Comparison of ENCODE assay signal across 16 cellular contexts in genomic region chr6:158783851-158784250, GRCh38. TPM values are rescaled to one million over a fixed set of nuclear protein-coding genes. Genes with fewer than 3 reads are reported as not detected.
DNase-seq lines count a peak whose midpoint lies in the region; FAIRE-seq and TF ChIP-seq lines count a peak whose summit lies in the region.
"Had no signal": no experiment of that assay in that cellular context is flagged by ENCODE, and none has a peak within 500 bp of the region (broad histone marks: within the 10 kb centered on the region; RNA-seq: fewer than 3 reads in every experiment).

No MANE protein-coding gene starts in this region.

- H3K27ac ChIP-seq in endothelial cell of umbilical vein (ENCODE audit: insufficient read depth, low read depth, low read length), result peak overlapping the region; percentile 47
- H3K27ac ChIP-seq in smooth muscle cell (ENCODE audit: low read depth), result peak overlapping the region; percentile 53
- H3K27ac ChIP-seq: upper lobe of right lung had no signal

- no peaks in the 10 kb centered on the region for H3K9me1 ChIP-seq in endothelial cell of umbilical vein (replicated peaks; ENCODE audit: control insufficient read depth, extremely low read depth, insufficient read depth, low read length)

- H3K79me2 ChIP-seq in endothelial cell of umbilical vein (ENCODE audit: control insufficient read depth, insufficient read depth, low read length) (no peaks in the 10 kb centered on the region), smooth muscle cell (ENCODE audit: low read depth) (peaks cover 5% of the 10 kb centered on the region)

- H3K9me3 Mint-ChIP-seq in IgD-negative memory B cell, result no peaks in the 10 kb centered on the region
- H3K9me3 Mint-ChIP-seq: activated naive CD4-positive, alpha-beta T cell treated with anti-CD3 and anti-CD28 coated beads for 36 hours; CD14-positive monocyte; nephron had no signal

- H3K4me2 ChIP-seq in endothelial cell of umbilical vein (ENCODE audit: insufficient read depth, low read length), result no peak overlapping the region
- H3K4me2 ChIP-seq in smooth muscle cell, result no peak overlapping the region

- intact Hi-C loops in endothelial cell of umbilical vein (cut with micrococcal nuclease), result loop anchor here (1.0 to 10.0 kb wide), 2 partner anchors 33 to 79 kb away; no protein-coding TSS in a partner anchor

- CTCF ChIA-PET in endothelial cell of umbilical vein (lab: Charles Lee), result no interaction called here

- no TSS peak for BruUV-seq in endothelial cell of umbilical vein (replicated peaks; lab: Mats Ljungman, UMichigan)

- no peak for TF ChIP-seq CTCF in endothelial cell of umbilical vein (IDR thresholded peaks at IDR 0.05; ENCODE audit: extremely low read depth in 1 of 2, insufficient read depth in 1 of 2, low read depth in 1 of 2, low read length in 2 of 2)
- TF ChIP-seq CTCF in smooth muscle cell (IDR thresholded peaks at IDR 0.05; ENCODE audit: borderline replicate concordance, insufficient read depth, poor library complexity, severe bottlenecking), result no peak

- H3K9me3 ChIP-seq in endothelial cell of umbilical vein (replicated peaks; ENCODE audit: control insufficient read depth, insufficient read depth, low read length) (no peaks in the 10 kb centered on the region), smooth muscle cell (replicated peaks; ENCODE audit: low read depth) (no peaks in the 10 kb centered on the region)
- H3K9me3 ChIP-seq: upper lobe of right lung had no signal

- H4K20me1 ChIP-seq in endothelial cell of umbilical vein (replicated peaks; ENCODE audit: control insufficient read depth, extremely low read depth, insufficient read depth, low read length) (no peaks in the 10 kb centered on the region), smooth muscle cell (ENCODE audit: low read depth) (peaks cover 6% of the 10 kb centered on the region)

- dilution Hi-C loops in endothelial cell of umbilical vein (cut with MboI; ENCODE audit: extremely low pct_ligation_motif_present, low sequenced_read_pairs), result no loop called here

- no peaks in the 10 kb centered on the region for H3K27me3 Mint-ChIP-seq in IgD-negative memory B cell

- TF ChIP-seq POLR2A in endothelial cell of umbilical vein (IDR thresholded peaks at IDR 0.05; ENCODE audit: low read depth, low read length), result no peak

- no peaks in the 10 kb centered on the region for H3F3A ChIP-seq in smooth muscle cell (ENCODE audit: low read depth)

- H2AFZ ChIP-seq in endothelial cell of umbilical vein (ENCODE audit: low read depth, low read length), result no peak overlapping the region
- H2AFZ ChIP-seq in smooth muscle cell (ENCODE audit: low read depth), result no peak overlapping the region

- peaks cover 12% of the 10 kb centered on the region for H3K4me1 ChIP-seq in endothelial cell of umbilical vein (ENCODE audit: control insufficient read depth, extremely low read depth, insufficient read depth, low read length)
- H3K4me1 ChIP-seq in smooth muscle cell (ENCODE audit: low read depth), result no peaks in the 10 kb centered on the region

- H3K4me3 ChIP-seq in endothelial cell of umbilical vein (replicated peaks in 1 of 3; ENCODE audit: insufficient read depth in 1 of 3, low read depth in 1 of 3, low read length in 3 of 3) (no peak overlapping the region), smooth muscle cell (no peak overlapping the region)
- H3K4me3 ChIP-seq: lung, upper lobe of right lung had no signal

- H3K36me3 Mint-ChIP-seq in IgD-negative memory B cell, result peaks cover 11% of the 10 kb centered on the region

- H3K27me3 ChIP-seq in endothelial cell of umbilical vein (ENCODE audit: control insufficient read depth in 2 of 2, insufficient read depth in 2 of 2, low read length in 2 of 2) (no peaks in the 10 kb centered on the region), smooth muscle cell (ENCODE audit: low read depth) (no peaks in the 10 kb centered on the region)
- H3K27me3 ChIP-seq: upper lobe of right lung had no signal

- H3K4me3 Mint-ChIP-seq in IgD-negative memory B cell, result peak overlapping the region in 3 of 4 donors; percentile 28 to 63 (median 60)
- H3K4me3 Mint-ChIP-seq: activated naive CD4-positive, alpha-beta T cell treated with anti-CD3 and anti-CD28 coated beads for 36 hours; CD14-positive monocyte; nephron had no signal

- H3K9ac ChIP-seq in endothelial cell of umbilical vein (replicated peaks; ENCODE audit: extremely low read depth, insufficient read depth, low read length) (no peak overlapping the region), smooth muscle cell (ENCODE audit: low read depth) (no peak overlapping the region)

- H3K36me3 ChIP-seq in endothelial cell of umbilical vein (ENCODE audit: control insufficient read depth in 2 of 2, extremely low read depth in 1 of 2, insufficient read depth in 2 of 2, low read length in 2 of 2), result peaks cover 21 to 29% of the 10 kb centered on the region in 2 experiments
- no peaks in the 10 kb centered on the region for H3K36me3 ChIP-seq in smooth muscle cell (ENCODE audit: low read depth)

- POLR2A ChIA-PET in endothelial cell of umbilical vein (lab: Charles Lee), result no interaction called here

- peak overlapping the region; percentile 73 to 99 (median 96) for H3K27ac Mint-ChIP-seq in IgD-negative memory B cell

- peaks cover 13 to 34% (median 18%) of the 10 kb centered on the region in 3 donors for H3K4me1 Mint-ChIP-seq in IgD-negative memory B cell
- H3K4me1 Mint-ChIP-seq: CD14-positive monocyte had no signal

- peak; percentile 29 for DNase-seq in activated CD8-positive, alpha-beta memory T cell treated with anti-CD3 and anti-CD28 coated beads, Interleukin-2, amount 50 U/mL, for 48 hours
- no peak for DNase-seq in activated CD8-positive, alpha-beta memory T cell treated with anti-CD3 and anti-CD28 coated beads for 24 hours
- DNase-seq in endothelial cell of umbilical vein (ENCODE audit: low read depth, low spot score), result no peak
- no peak for DNase-seq in smooth muscle cell (lab: John Stamatoyannopoulos, UW; ENCODE audit: unreplicated experiment)
- no peak for DNase-seq in NCI-H2081 (lab: John Stamatoyannopoulos, UW)
- DNase-seq in NCI-H526 treated with DMSO at 0.1 percent for 48 hours (lab: John Stamatoyannopoulos, UW), result no peak
- DNase-seq in NCI-H1694 treated with DMSO at 0.1 percent for 48 hours (lab: John Stamatoyannopoulos, UW), result no peak
- DNase-seq: activated naive CD4-positive, alpha-beta T cell treated with anti-CD3 and anti-CD28 coated beads for 36 hours; DMS79; NCI-H146; upper lobe of right lung had no signal

- peak; percentile 4 for FAIRE-seq in endothelial cell of umbilical vein (lab: Jason Lieb, UNC)
- FAIRE-seq: H54 had no signal

- WGBS in smooth muscle cell (ENCODE audit: low lambda C conversion rate), result 72% methylated on average over 5 of the region's 5 CpGs

TF ChIP-seq in endothelial cell of umbilical vein, 7 proteins besides CTCF, POLR2A, EP300 and RAD21:
- no peak for TF ChIP-seq MYC (IDR thresholded peaks at IDR 0.05; ENCODE audit: low read depth, low read length)
- TF ChIP-seq GATA2 (IDR thresholded peaks at IDR 0.05; ENCODE audit: insufficient read depth, insufficient read length, low read depth, low read length), result no peak
- no peak for TF ChIP-seq JUN (IDR thresholded peaks at IDR 0.05; ENCODE audit: borderline replicate concordance, insufficient read depth, insufficient read length, low read depth)
- no peak for TF ChIP-seq FOS (IDR thresholded peaks at IDR 0.05; ENCODE audit: borderline replicate concordance, insufficient read depth, low read length)
- TF ChIP-seq MAX (IDR thresholded peaks at IDR 0.05; ENCODE audit: insufficient read depth, insufficient read length), result no peak
- TF ChIP-seq EZH2 (IDR thresholded peaks at IDR 0.05; ENCODE audit: borderline replicate concordance, low read depth, low read length, severe bottlenecking), result no peak
- TF ChIP-seq POLR2AphosphoS5 (IDR thresholded peaks at IDR 0.05; ENCODE audit: insufficient read depth, low read depth, low read length), result no peak

RNA-seq across cellular contexts. Expression of gene EZR, which starts 35.3 kb away (rescaled TPM):
- polyA plus RNA-seq in IgD-negative memory B cell (588 TPM), endothelial cell of umbilical vein (54.5 and 58.5 TPM in 2 replicates), smooth muscle cell (55.0 and 190 TPM in 2 replicates)
- total RNA-seq in endothelial cell of umbilical vein (105 and 108 TPM in 2 replicates), smooth muscle cell (98.4 and 113 TPM in 2 replicates)
- 61.7 and 70.4 TPM in 2 replicates for polyA plus RNA-seq in endothelial cell of umbilical vein (2011; cell fraction: cytosol; rRNA removed)
- 99.6 and 120 TPM in 2 replicates for polyA plus RNA-seq in endothelial cell of umbilical vein (2011; cell fraction: nucleus; rRNA removed)
- polyA plus RNA-seq in endothelial cell of umbilical vein (2012), result 76.0 and 97.3 TPM in 2 replicates
- 61.0 and 62.0 TPM in 2 replicates for polyA minus RNA-seq in endothelial cell of umbilical vein
- polyA minus RNA-seq in endothelial cell of umbilical vein (2011; cell fraction: cytosol; rRNA and poly(A)+ RNA removed), result 42.7 TPM
- 26.8 and 29.3 TPM in 2 replicates for polyA minus RNA-seq in endothelial cell of umbilical vein (2011; cell fraction: nucleus; rRNA and poly(A)+ RNA removed)
